21 cellular contexts compared by ENCODE assay signal in genomic region chr20:61948586-61949362, GRCh38.
"Had no signal": no experiment of that assay in that cellular context is flagged by ENCODE, and none has a peak within 500 bp of the region (broad histone marks: within the 10 kb centered on the region; RNA-seq: fewer than 3 reads in every experiment).

No MANE protein-coding gene starts in this region.

- ATAC-seq: activated naive CD8-positive, alpha-beta T cell treated with anti-CD3 and anti-CD28 coated beads, Interleukin-2, amount 50 U/mL, for 24 hours had no signal

- H3K4me3 ChIP-seq: coronary artery, heart left ventricle, lung, tibial nerve had no signal

- H3K9me3 ChIP-seq: heart left ventricle, neutrophil, tibial nerve had no signal

- H3K36me3 ChIP-seq: brain microvascular endothelial cell, heart left ventricle, neutrophil, tibial nerve, WERI-Rb-1 had no signal

- H3K9me3 Mint-ChIP-seq: activated CD4-positive, alpha-beta memory T cell treated with anti-CD3 and anti-CD28 coated beads for 36 hours; activated naive CD8-positive, alpha-beta T cell treated with anti-CD3 and anti-CD28 coated beads, Interleukin-2, amount 50 U/mL, for 24 hours; central memory CD8-positive, alpha-beta T cell; natural killer cell treated with Interleukin-12 subunit alpha and Interleukin-12 subunit beta and Interleukin-15 and Interleukin-18, amount 100 ng/mL, for 72 hours had no signal

- H3K4me1 Mint-ChIP-seq: activated naive CD8-positive, alpha-beta T cell treated with anti-CD3 and anti-CD28 coated beads, Interleukin-2, amount 50 U/mL, for 24 hours; central memory CD8-positive, alpha-beta T cell had no signal

- H3K27ac Mint-ChIP-seq: activated CD4-positive, alpha-beta memory T cell treated with anti-CD3 and anti-CD28 coated beads for 36 hours; activated naive CD8-positive, alpha-beta T cell treated with anti-CD3 and anti-CD28 coated beads, Interleukin-2, amount 50 U/mL, for 24 hours; natural killer cell treated with Interleukin-12 subunit alpha and Interleukin-12 subunit beta and Interleukin-15 and Interleukin-18, amount 100 ng/mL, for 72 hours had no signal

- H3K27ac ChIP-seq: brain microvascular endothelial cell, coronary artery, heart left ventricle, neutrophil, tibial nerve, WERI-Rb-1 had no signal

- H3K36me3 Mint-ChIP-seq: activated CD4-positive, alpha-beta memory T cell treated with anti-CD3 and anti-CD28 coated beads for 36 hours; natural killer cell treated with Interleukin-12 subunit alpha and Interleukin-12 subunit beta and Interleukin-15 and Interleukin-18, amount 100 ng/mL, for 72 hours had no signal

- DNase-seq: activated CD4-positive, alpha-beta memory T cell treated with anti-CD3 and anti-CD28 coated beads for 36 hours; activated CD4-positive, alpha-beta T cell treated with anti-CD3 and anti-CD28 coated beads for 4 hours; activated naive CD4-positive, alpha-beta T cell treated with Interleukin-2 at 50 U/mL for 16 hours; activated naive CD8-positive, alpha-beta T cell treated with anti-CD3 and anti-CD28 coated beads, Interleukin-2, amount 50 U/mL, for 24 hours; activated T-cell treated with anti-CD3 and anti-CD28 coated beads for 4 hours; anterior cingulate cortex; brain microvascular endothelial cell; kidney glomerular epithelial cell; retina; stimulated activated CD4-positive, alpha-beta T cell treated with anti-CD3 and anti-CD28 coated beads, Interleukin-2, amount 100 ng/mL, for 24 hours; stimulated activated naive CD4-positive, alpha-beta T cell treated with Interleukin-2 at 50 U/mL for 16 hours; SW 1271; T-helper 2 cell; WERI-Rb-1 had no signal

- H3K27me3 ChIP-seq: brain microvascular endothelial cell had no signal

- H3K4me3 Mint-ChIP-seq: activated CD4-positive, alpha-beta memory T cell treated with anti-CD3 and anti-CD28 coated beads for 36 hours; activated naive CD8-positive, alpha-beta T cell treated with anti-CD3 and anti-CD28 coated beads, Interleukin-2, amount 50 U/mL, for 24 hours; central memory CD8-positive, alpha-beta T cell; natural killer cell treated with Interleukin-12 subunit alpha and Interleukin-12 subunit beta and Interleukin-15 and Interleukin-18, amount 100 ng/mL, for 72 hours had no signal

- H3K4me1 ChIP-seq: tibial nerve had no signal
